In the genomic region with DNA sequence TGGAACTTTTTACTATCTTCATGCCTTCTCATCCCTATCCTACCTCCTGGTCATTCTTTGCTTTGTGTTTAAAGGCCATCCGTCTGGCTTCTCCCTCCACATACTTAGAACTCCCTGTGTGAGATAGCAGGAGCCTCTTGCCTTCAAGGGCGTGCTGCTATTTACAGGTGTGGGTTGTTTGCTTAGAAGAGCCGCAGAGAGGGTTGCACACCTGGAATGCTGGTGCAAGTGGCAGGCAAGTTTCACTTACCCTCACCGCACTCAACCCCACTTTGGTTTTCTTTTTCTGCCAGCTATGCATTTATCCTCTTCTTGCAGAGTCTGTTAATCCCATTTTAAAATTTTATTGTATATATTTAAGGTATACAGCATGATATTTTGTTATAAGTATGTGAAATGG, we compare ENCODE assay signal across 20 cellular contexts.
"Had no signal": no experiment of that assay in that cellular context is flagged by ENCODE, and none has a peak within 500 bp of the region (broad histone marks: within the 10 kb centered on the region; RNA-seq: fewer than 3 reads in every experiment).

No MANE protein-coding gene starts in this region.

- FAIRE-seq: endometrium, frontal cortex, pancreas had no signal

- H3K4me3 Mint-ChIP-seq: natural killer cell treated with Interleukin-12 subunit alpha and Interleukin-12 subunit beta and Interleukin-15 and Interleukin-18, amount 100 ng/mL, for 72 hours had no signal

- H3K27me3 ChIP-seq: heart left ventricle, pancreas, tibial nerve had no signal

- DNase-seq: effector memory CD4-positive, alpha-beta T cell; heart left ventricle; hippocampal formation; left colon; left ventricle myocardium superior; mesenchymal stem cell; occipital lobe; right cardiac atrium; stimulated activated CD4-positive, alpha-beta T cell treated with anti-CD3 and anti-CD28 coated beads, Interleukin-2, amount 100 ng/mL, for 48 hours; stimulated activated naive CD4-positive, alpha-beta T cell treated with Interleukin-2 at 50 U/mL for 16 hours had no signal

- H3K9me3 ChIP-seq: heart left ventricle, pancreas, tibial nerve had no signal

- H3K27ac Mint-ChIP-seq: natural killer cell treated with Interleukin-12 subunit alpha and Interleukin-12 subunit beta and Interleukin-15 and Interleukin-18, amount 100 ng/mL, for 72 hours; progenitor cell of endocrine pancreas had no signal

- ATAC-seq: esophagus mucosa; heart left ventricle; left colon; left ventricle myocardium superior; natural killer cell treated with Interleukin-12 subunit alpha and Interleukin-12 subunit beta and Interleukin-15 and Interleukin-18, amount 100 ng/mL, for 72 hours; pancreas; right cardiac atrium had no signal

- H3K4me1 ChIP-seq: heart left ventricle, pancreas had no signal

- H3K27me3 Mint-ChIP-seq: natural killer cell treated with Interleukin-12 subunit alpha and Interleukin-12 subunit beta and Interleukin-15 and Interleukin-18, amount 100 ng/mL, for 72 hours; progenitor cell of endocrine pancreas had no signal

- H3K36me3 ChIP-seq: pancreas had no signal

- H3K4me3 ChIP-seq: coronary artery, heart left ventricle, lung, pancreas, smooth muscle cell, tibial nerve had no signal

- H3K27ac ChIP-seq: coronary artery, heart left ventricle, pancreas, tibial nerve had no signal

- H3K4me2 ChIP-seq: smooth muscle cell had no signal
